ENCODE assay signal across 10 cellular contexts in the genomic region with DNA sequence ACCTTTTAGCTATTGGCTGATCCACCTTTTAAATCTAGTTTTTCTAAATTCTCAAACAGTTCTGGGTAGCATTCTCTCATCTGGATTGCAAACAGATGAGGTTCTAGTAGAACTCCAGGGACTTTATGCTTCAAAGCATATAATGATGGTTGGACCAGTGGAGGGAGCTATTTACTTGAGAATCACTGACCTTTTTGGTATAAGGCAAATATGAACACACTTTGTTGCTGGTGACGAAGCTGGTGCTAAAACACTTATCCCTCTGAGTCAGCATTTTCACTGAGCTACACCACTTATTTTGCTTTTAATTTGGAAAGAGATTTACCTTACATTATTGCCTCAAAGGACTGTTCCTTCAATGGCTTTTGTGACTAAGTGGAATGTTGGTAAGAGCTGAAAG. TPM values are rescaled to one million over a fixed set of nuclear protein-coding genes. Genes with fewer than 3 reads are reported as not detected.
DNase-seq lines count a peak whose midpoint lies in the region; ATAC-seq, FAIRE-seq and TF ChIP-seq lines count a peak whose summit lies in the region.
"Had no signal": no experiment of that assay in that cellular context is flagged by ENCODE, and none has a peak within 500 bp of the region (broad histone marks: within the 10 kb centered on the region; RNA-seq: fewer than 3 reads in every experiment).

No MANE protein-coding gene starts in this region.

- DNase-seq in HCT116 (ENCODE audit: low read depth, low spot score) (peak; percentile 39), NCI-H446 (lab: John Stamatoyannopoulos, UW) (peak; percentile 37 to 70), cerebellum (ENCODE audit: low spot score) (peak; percentile 42), pancreas (no peak), DMS79 (lab: John Stamatoyannopoulos, UW) (no peak), HFFc6 (no peak)
- DNase-seq: left cardiac atrium had no signal

- 5 to 13% methylated on average over 1 of the region's 1 CpG for WGBS in pancreas, 2 donors

- TF ChIP-seq CTCF in HCT116 (IDR thresholded peaks at IDR 0.05 in 2 of 3, conservative IDR thresholded peaks at IDR 0.05 in 1 of 3; ENCODE audit: borderline replicate concordance in 1 of 3, insufficient read depth in 1 of 3, low read depth in 2 of 3, low read length in 2 of 3) (peak; percentile 33 to 58 (median 35); a peak in 4 of 6 replicates), pancreas (IDR thresholded peaks at IDR 0.05) (no peak), HFFc6 (IDR thresholded peaks at IDR 0.05) (no peak)

- CTCF ChIA-PET in HCT116 (lab: Charles Lee): interaction anchor here (0.6 to 1.3 kb wide), 10 partner anchors 10 to 1778 kb away, joined by 3 to 7 read pairs (median 4); no protein-coding TSS in a partner anchor

- no peaks in the 10 kb centered on the region for H3K4me1 Mint-ChIP-seq in HFFc6 (ENCODE audit: low read depth)

- peak; percentile 76 for TF ChIP-seq RAD21 in HCT116 (IDR thresholded peaks at IDR 0.05; ENCODE audit: low read depth)

- H3K4me3 ChIP-seq in HCT116 (replicated peaks in 1 of 2; ENCODE audit: low read depth in 1 of 2, low read length in 2 of 2) (no peak overlapping the region), pancreas (no peak overlapping the region)
- H3K4me3 ChIP-seq: HAP-1 had no signal

- H4K20me1 ChIP-seq in HCT116 (ENCODE audit: insufficient read depth): no peaks in the 10 kb centered on the region

- H3K36me3 ChIP-seq in HCT116 (ENCODE audit: control insufficient read depth in 1 of 2, insufficient read depth in 2 of 2, low read length in 2 of 2) (no peaks in the 10 kb centered on the region), pancreas (no peaks in the 10 kb centered on the region)
- H3K36me3 ChIP-seq: HAP-1 had no signal

- H3K36me3 Mint-ChIP-seq in HFFc6 (ENCODE audit: low read depth): 0 out of 2 replicates have a peak, but pooled peaks cover under 1% of the 10 kb centered on the region

- no peaks in the 10 kb centered on the region for H3K79me2 ChIP-seq in HCT116 (ENCODE audit: insufficient read depth, low read length)

- BruUV-seq in HCT116 (replicated peaks; lab: Mats Ljungman, UMichigan): no TSS peak

- H3K4me3 Mint-ChIP-seq in HFFc6: no peak overlapping the region

- H3K4me1 ChIP-seq in HCT116 (ENCODE audit: control insufficient read depth in 1 of 2, insufficient read depth in 2 of 2, low read length in 2 of 2) (peaks cover 0 to 6% of the 10 kb centered on the region in 2 experiments; a peak in 1 of 4 replicates), pancreas (no peaks in the 10 kb centered on the region)
- H3K4me1 ChIP-seq: HAP-1 had no signal

- no peaks in the 10 kb centered on the region for H3K27me3 Mint-ChIP-seq in HFFc6 (ENCODE audit: insufficient read depth)

- no peaks in the 10 kb centered on the region for H3K9me2 ChIP-seq in HCT116 (ENCODE audit: insufficient read depth)

- H3K27me3 ChIP-seq in HCT116 (ENCODE audit: insufficient read depth, low read length) (no peaks in the 10 kb centered on the region), pancreas (no peaks in the 10 kb centered on the region)

- peak; percentile 84 for ATAC-seq in HCT116
- ATAC-seq in pancreas: peak; percentile 28 to 82 (median 78)
- no peak for ATAC-seq in GM19455 (IDR thresholded peaks at IDR 0.05; ENCODE audit: unreplicated experiment)
- no peak for ATAC-seq in HG03520 (IDR thresholded peaks at IDR 0.05; ENCODE audit: unreplicated experiment)

- RAD21 ChIA-PET in HCT116 (lab: Charles Lee; ENCODE audit: low non-redundant PET in 1 of 2, low total read pairs in 2 of 2, uncharacterized antibody in 2 of 2, unreplicated experiment in 2 of 2): no interaction called here

- no peak overlapping the region for H3K27ac Mint-ChIP-seq in HFFc6

- no peak overlapping the region for H3K27ac ChIP-seq in HCT116 (ENCODE audit: low read depth, low read length)
- no peak overlapping the region for H3K27ac ChIP-seq in pancreas

- H2AFZ ChIP-seq in HCT116 (ENCODE audit: low read depth, low read length, poor library complexity, severe bottlenecking): peak overlapping the region; percentile 69

- POLR2A ChIA-PET in HCT116 (lab: Charles Lee): no interaction called here

- intact Hi-C loops in HCT116 (cut with micrococcal nuclease) (loop anchor here (2.0 to 10.0 kb wide), 3 partner anchors 600 to 1778 kb away; no protein-coding TSS in a partner anchor), pancreas (cut with DNase I) (no loop called here)

- FAIRE-seq in pancreas (lab: Jason Lieb, UNC): no peak

- no peak for TF ChIP-seq POLR2A in HCT116 (IDR thresholded peaks at IDR 0.05; ENCODE audit: borderline replicate concordance, extremely low read depth, insufficient read depth, insufficient read length)

- peaks cover 14% of the 10 kb centered on the region for H3K9me3 Mint-ChIP-seq in HFFc6

- no peak overlapping the region for H3K9ac ChIP-seq in HCT116 (ENCODE audit: low read length)

- H3K9me3 ChIP-seq in HCT116 (ENCODE audit: control insufficient read depth in 1 of 2, insufficient read depth in 1 of 2, low read depth in 1 of 2, low read length in 2 of 2): no peaks in the 10 kb centered on the region
- H3K9me3 ChIP-seq in pancreas: no peaks in the 10 kb centered on the region
- H3K9me3 ChIP-seq: HAP-1 had no signal

- no peak overlapping the region for H3K4me2 ChIP-seq in HCT116 (ENCODE audit: low read length)

TF ChIP-seq in HCT116, 20 proteins besides CTCF, POLR2A, EP300 and RAD21:
- no peak for TF ChIP-seq YY1 (IDR thresholded peaks at IDR 0.05; ENCODE audit: extremely low read depth, insufficient replicate concordance, low read depth, low read length)
- TF ChIP-seq ZNF274 (IDR thresholded peaks at IDR 0.05; ENCODE audit: low read depth, low read length): no peak
- TF ChIP-seq SIN3A (IDR thresholded peaks at IDR 0.05; ENCODE audit: low read depth): no peak
- TF ChIP-seq, protein P1, sequence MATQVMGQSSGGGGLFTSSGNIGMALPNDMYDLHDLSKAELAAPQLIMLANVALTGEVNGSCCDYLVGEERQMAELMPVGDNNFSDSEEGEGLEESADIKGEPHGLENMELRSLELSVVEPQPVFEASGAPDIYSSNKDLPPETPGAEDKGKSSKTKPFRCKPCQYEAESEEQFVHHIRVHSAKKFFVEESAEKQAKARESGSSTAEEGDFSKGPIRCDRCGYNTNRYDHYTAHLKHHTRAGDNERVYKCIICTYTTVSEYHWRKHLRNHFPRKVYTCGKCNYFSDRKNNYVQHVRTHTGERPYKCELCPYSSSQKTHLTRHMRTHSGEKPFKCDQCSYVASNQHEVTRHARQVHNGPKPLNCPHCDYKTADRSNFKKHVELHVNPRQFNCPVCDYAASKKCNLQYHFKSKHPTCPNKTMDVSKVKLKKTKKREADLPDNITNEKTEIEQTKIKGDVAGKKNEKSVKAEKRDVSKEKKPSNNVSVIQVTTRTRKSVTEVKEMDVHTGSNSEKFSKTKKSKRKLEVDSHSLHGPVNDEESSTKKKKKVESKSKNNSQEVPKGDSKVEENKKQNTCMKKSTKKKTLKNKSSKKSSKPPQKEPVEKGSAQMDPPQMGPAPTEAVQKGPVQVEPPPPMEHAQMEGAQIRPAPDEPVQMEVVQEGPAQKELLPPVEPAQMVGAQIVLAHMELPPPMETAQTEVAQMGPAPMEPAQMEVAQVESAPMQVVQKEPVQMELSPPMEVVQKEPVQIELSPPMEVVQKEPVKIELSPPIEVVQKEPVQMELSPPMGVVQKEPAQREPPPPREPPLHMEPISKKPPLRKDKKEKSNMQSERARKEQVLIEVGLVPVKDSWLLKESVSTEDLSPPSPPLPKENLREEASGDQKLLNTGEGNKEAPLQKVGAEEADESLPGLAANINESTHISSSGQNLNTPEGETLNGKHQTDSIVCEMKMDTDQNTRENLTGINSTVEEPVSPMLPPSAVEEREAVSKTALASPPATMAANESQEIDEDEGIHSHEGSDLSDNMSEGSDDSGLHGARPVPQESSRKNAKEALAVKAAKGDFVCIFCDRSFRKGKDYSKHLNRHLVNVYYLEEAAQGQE (IDR thresholded peaks at IDR 0.05; ENCODE audit: low read depth): no peak
- no peak for TF ChIP-seq FOSL1 (IDR thresholded peaks at IDR 0.05; ENCODE audit: low read depth)
TF ChIP-seq in HCT116: peak in this region for 0.

RNA-seq across cellular contexts. Expression of a gene that starts 58.6 kb away (rescaled TPM):
- total RNA-seq in HCT116 (2021; ENCODE audit: unreplicated experiment) (not detected), cerebellum (14.3 TPM), pancreas (under 1 TPM in 3 of 6 donors, not detected in 3; 0.03 to 0.12 (median 0.03) TPM)
- polyA plus RNA-seq in HCT116 (2012): not detected in 2 replicates
- under 1 TPM in 1 of 2 donors, not detected in 1; 0.02 TPM for polyA plus RNA-seq in pancreas
- not detected for total RNA-seq in HFFc6 (2021; fragmentation: NEBNext Ultra II Directional; extraction: Animal tissue kit (Norgen Biotek cat#: 25700))

Comparison
In these comparisons a context has a peak if more than half of its experiments do, and no peak if none do; other contexts are left out.
1. ATAC-seq: peak in HCT116 (single experiment) and pancreas (4 of 4); none in GM19455 (single experiment) and HG03520 (single experiment).
2. DNase-seq: peak in HCT116 (single experiment), NCI-H446 (2 of 2) and cerebellum (single experiment); none in pancreas (0 of 6), DMS79 (single experiment) and HFFc6 (single experiment).
3. CTCF ChIP-seq: peak in HCT116 (3 of 3); none in pancreas (0 of 4) and HFFc6 (single experiment).
4. RNA of a gene that starts 58.6 kb away (total RNA-seq): 14.3 TPM in cerebellum (single experiment); not detected in HCT116 (single experiment), 0.03 to 0.12 TPM in pancreas and not detected in HFFc6; every median in the first group is over 10 times any median in the second.